8 cellular contexts compared by ENCODE assay signal in the genomic region with DNA sequence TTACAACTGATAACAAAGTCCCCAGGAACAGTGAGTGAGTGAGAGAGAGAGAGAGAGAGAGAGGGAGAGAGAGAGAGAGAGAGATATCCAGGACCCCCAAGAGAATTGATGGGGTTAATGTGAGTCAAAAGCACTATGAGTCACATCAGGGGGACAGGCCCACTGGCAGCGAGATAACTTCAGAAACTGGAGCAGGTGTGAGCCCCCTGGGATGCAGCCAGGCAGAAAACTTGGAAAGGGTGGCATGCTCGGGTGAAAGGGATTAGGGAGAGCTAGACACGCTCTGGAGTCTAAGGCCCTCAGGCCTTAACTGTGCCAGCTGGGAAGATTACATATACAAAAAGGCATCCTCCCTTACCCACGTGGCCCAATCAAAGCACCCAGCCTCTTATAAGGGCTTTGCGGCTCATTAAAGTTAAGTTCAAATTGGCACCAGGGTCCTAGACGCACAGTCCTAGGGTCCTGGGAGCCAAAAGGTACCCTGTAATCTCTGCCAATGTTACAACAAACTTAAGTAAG. TPM values are rescaled to one million over a fixed set of nuclear protein-coding genes. Genes with fewer than 3 reads are reported as not detected.
A peak's percentile ranks its signal among the peaks of the same experiment; 100 is the strongest.
DNase-seq lines count a peak whose midpoint lies in the region; ATAC-seq, FAIRE-seq and TF ChIP-seq lines count a peak whose summit lies in the region.

No MANE protein-coding gene starts in this region.

- H3K27me3 ChIP-seq in CD4-positive, alpha-beta T cell (ENCODE audit: control insufficient read depth, insufficient read depth, low read length), result no peaks in the 10 kb centered on the region
- no peaks in the 10 kb centered on the region for H3K27me3 ChIP-seq in small intestine (ENCODE audit: control insufficient read depth in 2 of 2, insufficient read depth in 2 of 2, low read length in 2 of 2)

- no peak for TF ChIP-seq CTCF in CD4-positive, alpha-beta T cell (IDR thresholded peaks at IDR 0.05)
- no peak for TF ChIP-seq CTCF in MCF 10A (IDR thresholded peaks at IDR 0.05; ENCODE audit: unreplicated experiment)

- WGBS in small intestine, 3 donors, result 1 to 30% (median 9%) methylated on average over 6 of the region's 6 CpGs

- H3K9me3 ChIP-seq in CD4-positive, alpha-beta T cell (ENCODE audit: control insufficient read depth, low read length), result no peaks in the 10 kb centered on the region
- H3K9me3 ChIP-seq in small intestine (ENCODE audit: control insufficient read depth, low read depth), result no peaks in the 10 kb centered on the region

- no peak for FAIRE-seq in RCC 7860 (lab: Jason Lieb, UNC)
- FAIRE-seq in small intestine (lab: Jason Lieb, UNC), result no peak

- CTCF ChIA-PET in CD4-positive, alpha-beta T cell (lab: Charles Lee), result no interaction called here
- CTCF ChIA-PET in MCF 10A (lab: Yijun Ruan, JAX), result interaction anchor here (0.6 to 1.5 kb wide), 5 partner anchors 31 to 162 kb away, joined by 3 to 6 read pairs (median 4); no protein-coding TSS in a partner anchor

- no peaks in the 10 kb centered on the region for H3K36me3 ChIP-seq in small intestine (ENCODE audit: control insufficient read depth in 2 of 2, insufficient read depth in 2 of 2, low read length in 2 of 2)

- no peaks in the 10 kb centered on the region for H3K27me3 Mint-ChIP-seq in CD4-positive, alpha-beta T cell
- no peaks in the 10 kb centered on the region for H3K27me3 Mint-ChIP-seq in MCF 10A (ENCODE audit: insufficient read depth, unreplicated experiment)

- POLR2A ChIA-PET in CD4-positive, alpha-beta T cell (lab: Charles Lee), result interaction anchor here (1.1 to 5.9 kb wide), 4 partner anchors 25 to 283 kb away, joined by 3 to 50 read pairs (median 7); a partner anchor contains a TSS
- POLR2A ChIA-PET in MCF 10A (lab: Yijun Ruan, JAX), result interaction anchor here (0.7 to 2.9 kb wide), 12 partner anchors 8 to 312 kb away, joined by 3 to 49 read pairs (median 4); a partner anchor contains a TSS

- H3K4me1 ChIP-seq in small intestine (ENCODE audit: control insufficient read depth in 2 of 2, insufficient read depth in 1 of 2, low read depth in 1 of 2, low read length in 1 of 2), result no peaks in the 10 kb centered on the region

- peaks cover 29% of the 10 kb centered on the region for H3K4me1 Mint-ChIP-seq in CD4-positive, alpha-beta T cell (ENCODE audit: low read depth)
- peaks cover 13% of the 10 kb centered on the region for H3K4me1 Mint-ChIP-seq in MCF 10A (ENCODE audit: insufficient read depth, unreplicated experiment)

- no peak overlapping the region for H3K27ac ChIP-seq in CD4-positive, alpha-beta T cell (ENCODE audit: low read depth, low read length)
- peak overlapping the region in 1 of 2 donors; percentile 97 for H3K27ac ChIP-seq in small intestine (ENCODE audit: low read depth in 1 of 2, low read length in 1 of 2)

- peak overlapping the region; percentile 93 for H3K4me3 Mint-ChIP-seq in CD4-positive, alpha-beta T cell
- H3K4me3 Mint-ChIP-seq in MCF 10A (ENCODE audit: unreplicated experiment), result peak overlapping the region; percentile 73

- peak overlapping the region; percentile 40 to 60 for H3K4me3 ChIP-seq in small intestine (ENCODE audit: low read depth in 1 of 2, low read length in 2 of 2)

- peak overlapping the region; percentile 87 for H3K27ac Mint-ChIP-seq in CD4-positive, alpha-beta T cell
- peak overlapping the region; percentile 77 for H3K27ac Mint-ChIP-seq in MCF 10A (ENCODE audit: low read depth, unreplicated experiment)

- no TSS peak for BruUV-seq in MCF 10A (replicated peaks; lab: Mats Ljungman, UMichigan)

- H3K36me3 Mint-ChIP-seq in CD4-positive, alpha-beta T cell (ENCODE audit: low read depth), result no peaks in the 10 kb centered on the region
- peaks cover 4% of the 10 kb centered on the region for H3K36me3 Mint-ChIP-seq in MCF 10A (ENCODE audit: insufficient read depth, unreplicated experiment)

- peak; percentile 13 for ATAC-seq in CD4-positive, alpha-beta T cell (ENCODE audit: poor library complexity)
- ATAC-seq in GM18519 (IDR thresholded peaks at IDR 0.05; ENCODE audit: low FRiP score, unreplicated experiment), result no peak
- ATAC-seq in HG03159 (IDR thresholded peaks at IDR 0.05; ENCODE audit: unreplicated experiment), result no peak

- intact Hi-C loops in CD4-positive, alpha-beta T cell (cut with DNase I, micrococcal nuclease), result loop anchor here (5.0 kb wide), 1 partner anchor 40 kb away; a partner anchor contains a TSS
- intact Hi-C loops in MCF 10A (cut with micrococcal nuclease), result no loop called here

- H3K9me3 Mint-ChIP-seq in CD4-positive, alpha-beta T cell, result no peaks in the 10 kb centered on the region
- no peaks in the 10 kb centered on the region for H3K9me3 Mint-ChIP-seq in MCF 10A (ENCODE audit: unreplicated experiment)

- no peak for DNase-seq in CD4-positive, alpha-beta T cell
- peak; percentile 81 for DNase-seq in H4 (ENCODE audit: low spot score)
- peak; percentile 56 for DNase-seq in RCC 7860 (ENCODE audit: low spot score)
- peak; percentile 78 for DNase-seq in MCF 10A (ENCODE audit: unreplicated experiment)
- peak; percentile 48 for DNase-seq in iPS-NIHi7 (ENCODE audit: extremely low spot score)
- DNase-seq in small intestine, result peak; percentile 34

RNA-seq across cellular contexts. Expression of a gene that starts 0.8 kb away (rescaled TPM):
- total RNA-seq in CD4-positive, alpha-beta T cell, result 10 to 100 TPM; 14.8 to 16.2 TPM
- total RNA-seq in H4 (2014; rRNA removed; shearing (Covaris generic)), result 41.1 and 47.0 TPM in 2 replicates
- total RNA-seq in MCF 10A (2022), result 71.9 and 83.9 TPM in 2 replicates
- polyA plus RNA-seq in small intestine, result 10 to 100 TPM; 20.1 to 43.8 (median 41.3) TPM

RNA-seq across cellular contexts. Expression of a gene that starts 40.7 kb away (rescaled TPM):
- total RNA-seq in CD4-positive, alpha-beta T cell, result 100 to 1,000 TPM; 305 to 312 TPM
- 44.2 and 46.4 TPM in 2 replicates for total RNA-seq in H4 (2014; rRNA removed; shearing (Covaris generic))
- total RNA-seq in MCF 10A (2022), result 582 and 687 TPM in 2 replicates
- polyA plus RNA-seq in small intestine, result 1,000 to 10,000 TPM in 1 of 3 donors, 100 to 1,000 TPM in 2; 412 to 1,273 (median 926) TPM

Comparison
In these comparisons a context has a peak if more than half of its experiments do, and no peak if none do; other contexts are left out.
1. DNase-seq: peak in H4 (single experiment), RCC 7860 (single experiment), MCF 10A (single experiment), iPS-NIHi7 (single experiment) and small intestine (single experiment); none in CD4-positive, alpha-beta T cell (0 of 10).